Comparison of ENCODE assay signal across 8 cellular contexts in genomic region chr5:140351609-140352334, GRCh38. TPM values are rescaled to one million over a fixed set of nuclear protein-coding genes. Genes with fewer than 3 reads are reported as not detected.
DNase-seq lines count a peak whose midpoint lies in the region; ATAC-seq and TF ChIP-seq lines count a peak whose summit lies in the region.

No MANE protein-coding gene starts in this region.

- peaks cover 20 to 39% (median 21%) of the 10 kb centered on the region in 3 donors for H3K4me1 ChIP-seq in esophagus squamous epithelium

- peak; percentile 79 for DNase-seq in A172 (ENCODE audit: low spot score)
- peak; percentile 43 for DNase-seq in GDM1 (lab: John Stamatoyannopoulos, UW)
- DNase-seq in NCI-H2227 (lab: John Stamatoyannopoulos, UW; ENCODE audit: unreplicated experiment), result peak; percentile 62
- DNase-seq in activated CD4-positive, alpha-beta T cell treated with anti-CD3 and anti-CD28 coated beads, Interleukin-2, amount 10 ng/mL, durations not matched to agents 7 days and 5 days, result peak; percentile 87
- DNase-seq in esophagus squamous epithelium (lab: John Stamatoyannopoulos, UW), result no peak
- peak; percentile 63 for DNase-seq in nephron progenitor cell

- H3K27ac Mint-ChIP-seq in activated CD4-positive, alpha-beta T cell treated with anti-CD3 and anti-CD28 coated beads, Interleukin-2, amount 10 ng/mL, durations not matched to agents 7 days and 5 days, result peak overlapping the region; percentile 68
- H3K27ac Mint-ChIP-seq in nephron progenitor cell, result no peak overlapping the region

- POLR2A ChIA-PET in activated CD4-positive, alpha-beta T cell treated with anti-CD3 and anti-CD28 coated beads, Interleukin-2, amount 10 ng/mL, durations not matched to agents 7 days and 5 days (lab: Charles Lee), result no interaction called here

- peak; percentile 72 to 92 (median 90) for TF ChIP-seq CTCF in esophagus squamous epithelium (IDR thresholded peaks at IDR 0.05)
- peak; percentile 88 for TF ChIP-seq CTCF in nephron progenitor cell (IDR thresholded peaks at IDR 0.05)

- H3K27me3 ChIP-seq in esophagus squamous epithelium, result no peaks in the 10 kb centered on the region

- H3K36me3 ChIP-seq in esophagus squamous epithelium, result no peaks in the 10 kb centered on the region

- TF ChIP-seq POLR2A in esophagus squamous epithelium (IDR thresholded peaks at IDR 0.05), result no peak

- ATAC-seq in HG02870 (IDR thresholded peaks at IDR 0.05; ENCODE audit: unreplicated experiment), result peak; percentile 68
- no peak for ATAC-seq in GM19351 (IDR thresholded peaks at IDR 0.05; ENCODE audit: unreplicated experiment)

- 4 to 7% methylated on average over 5 of the region's 5 CpGs for WGBS in esophagus squamous epithelium, 2 donors

- H3K9me3 Mint-ChIP-seq in activated CD4-positive, alpha-beta T cell treated with anti-CD3 and anti-CD28 coated beads, Interleukin-2, amount 10 ng/mL, durations not matched to agents 7 days and 5 days, result no peaks in the 10 kb centered on the region
- no peaks in the 10 kb centered on the region for H3K9me3 Mint-ChIP-seq in nephron progenitor cell

- H3K4me3 Mint-ChIP-seq in activated CD4-positive, alpha-beta T cell treated with anti-CD3 and anti-CD28 coated beads, Interleukin-2, amount 10 ng/mL, durations not matched to agents 7 days and 5 days, result no peak overlapping the region
- no peak overlapping the region for H3K4me3 Mint-ChIP-seq in nephron progenitor cell

- H3K4me1 Mint-ChIP-seq in activated CD4-positive, alpha-beta T cell treated with anti-CD3 and anti-CD28 coated beads, Interleukin-2, amount 10 ng/mL, durations not matched to agents 7 days and 5 days, result peaks cover 30% of the 10 kb centered on the region
- peaks cover 7% of the 10 kb centered on the region for H3K4me1 Mint-ChIP-seq in nephron progenitor cell

- H3K9me3 ChIP-seq in esophagus squamous epithelium, result no peaks in the 10 kb centered on the region

- intact Hi-C loops in esophagus squamous epithelium (cut with DNase I), result loop anchor here (2.0 kb wide), 1 partner anchor 107 kb away; no protein-coding TSS in a partner anchor

- H3K36me3 Mint-ChIP-seq in activated CD4-positive, alpha-beta T cell treated with anti-CD3 and anti-CD28 coated beads, Interleukin-2, amount 10 ng/mL, durations not matched to agents 7 days and 5 days (ENCODE audit: low read depth), result no peaks in the 10 kb centered on the region
- H3K36me3 Mint-ChIP-seq in nephron progenitor cell (ENCODE audit: low read depth), result no peaks in the 10 kb centered on the region

- peaks cover 4% of the 10 kb centered on the region for H3K27me3 Mint-ChIP-seq in activated CD4-positive, alpha-beta T cell treated with anti-CD3 and anti-CD28 coated beads, Interleukin-2, amount 10 ng/mL, durations not matched to agents 7 days and 5 days
- H3K27me3 Mint-ChIP-seq in nephron progenitor cell (ENCODE audit: low read depth, poor library complexity), result peaks cover 55% of the 10 kb centered on the region

- CTCF ChIA-PET in activated CD4-positive, alpha-beta T cell treated with anti-CD3 and anti-CD28 coated beads, Interleukin-2, amount 10 ng/mL, durations not matched to agents 7 days and 5 days (lab: Charles Lee), result interaction anchor here (0.6 to 6.1 kb wide), 24 partner anchors 9 to 360 kb away, joined by 3 to 86 read pairs (median 4); partner anchors contain the start of gene SLC4A9

- no peak overlapping the region for H3K4me3 ChIP-seq in esophagus squamous epithelium

- H3K27ac ChIP-seq in esophagus squamous epithelium, result no peak overlapping the region

RNA-seq across cellular contexts. Expression of gene HBEGF, which starts 5.4 kb away (rescaled TPM):
- total RNA-seq in A172 (2014; rRNA removed; shearing (Covaris generic)), result 9.2 and 17.4 TPM in 2 replicates
- total RNA-seq in activated CD4-positive, alpha-beta T cell treated with anti-CD3 and anti-CD28 coated beads, Interleukin-2, amount 10 ng/mL, durations not matched to agents 7 days and 5 days, result 10 to 100 TPM; 13.7 to 15.4 TPM
- total RNA-seq in esophagus squamous epithelium, result 10 to 100 TPM; 24.6 to 72.4 (median 42.1) TPM

RNA-seq across cellular contexts. Expression of gene SLC4A9, which starts 8.2 kb away (rescaled TPM):
- not detected in 2 replicates for total RNA-seq in A172 (2014; rRNA removed; shearing (Covaris generic))
- total RNA-seq in activated CD4-positive, alpha-beta T cell treated with anti-CD3 and anti-CD28 coated beads, Interleukin-2, amount 10 ng/mL, durations not matched to agents 7 days and 5 days, result under 1 TPM; 0.35 to 0.44 TPM
- total RNA-seq in esophagus squamous epithelium, result 1 to 10 TPM in 1 of 4 donors, under 1 TPM in 1, not detected in 2; 0.04 to 1.2 TPM

RNA-seq across cellular contexts. Expression of gene PFDN1, which starts 48.9 kb away (rescaled TPM):
- total RNA-seq in A172 (2014; rRNA removed; shearing (Covaris generic)), result 201 and 255 TPM in 2 replicates
- total RNA-seq in activated CD4-positive, alpha-beta T cell treated with anti-CD3 and anti-CD28 coated beads, Interleukin-2, amount 10 ng/mL, durations not matched to agents 7 days and 5 days, result 10 to 100 TPM; 60.8 to 70.5 TPM
- 10 to 100 TPM; 38.1 to 67.5 (median 60.4) TPM for total RNA-seq in esophagus squamous epithelium

RNA-seq across cellular contexts. Expression of gene ANKHD1, which starts 49.9 kb away (rescaled TPM):
- 49.3 and 51.3 TPM in 2 replicates for total RNA-seq in A172 (2014; rRNA removed; shearing (Covaris generic))
- 100 to 1,000 TPM; 118 TPM for total RNA-seq in activated CD4-positive, alpha-beta T cell treated with anti-CD3 and anti-CD28 coated beads, Interleukin-2, amount 10 ng/mL, durations not matched to agents 7 days and 5 days
- 100 to 1,000 TPM in 1 of 4 donors, 10 to 100 TPM in 3; 55.7 to 130 (median 87.2) TPM for total RNA-seq in esophagus squamous epithelium
